ENCODE assay signal across 11 cellular contexts in the genomic region with DNA sequence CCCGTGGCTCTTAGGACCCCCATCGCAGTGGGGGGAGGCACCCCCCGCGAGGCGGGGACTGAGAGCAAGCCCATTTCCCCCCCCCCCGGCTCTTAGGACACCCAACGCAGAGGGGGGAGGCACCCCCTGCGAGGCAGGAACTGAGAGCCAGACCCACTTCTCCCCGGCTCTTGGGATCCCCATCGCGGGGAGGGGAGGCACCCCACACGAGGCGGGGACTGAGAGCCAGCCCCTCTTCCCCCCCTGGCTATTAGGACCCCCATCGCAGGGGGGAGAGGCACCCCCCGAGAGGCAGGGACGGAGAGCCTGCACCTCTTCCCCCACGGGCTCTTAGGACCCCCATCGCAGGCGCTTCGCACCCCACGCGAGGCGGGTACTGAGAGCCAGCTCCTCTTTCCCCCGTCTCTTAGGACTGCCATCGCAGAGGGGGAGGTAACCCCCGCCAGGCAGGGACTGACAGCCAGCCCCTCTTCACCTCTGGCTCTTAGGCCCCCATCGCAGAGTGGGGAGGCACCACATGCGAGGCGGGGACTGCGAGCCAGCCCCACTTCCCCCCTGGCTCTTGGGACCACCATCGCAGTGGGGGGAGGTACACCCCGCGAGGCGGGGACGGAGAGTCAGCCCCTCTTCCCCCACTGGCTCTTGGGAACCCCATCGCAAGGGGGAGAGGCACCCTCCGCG. TPM values are rescaled to one million over a fixed set of nuclear protein-coding genes. Genes with fewer than 3 reads are reported as not detected.
DNase-seq lines count a peak whose midpoint lies in the region; ATAC-seq, FAIRE-seq and TF ChIP-seq lines count a peak whose summit lies in the region.
"Had no signal": no experiment of that assay in that cellular context is flagged by ENCODE, and none has a peak within 500 bp of the region (broad histone marks: within the 10 kb centered on the region; RNA-seq: fewer than 3 reads in every experiment).

No MANE protein-coding gene starts in this region.

- peak; percentile 40 for ATAC-seq in stimulated activated naive CD8-positive, alpha-beta T cell treated with anti-CD3 and anti-CD28 coated beads, Interleukin-15, amount 100 ng/mL, for 72 hours
- no peak for ATAC-seq in stimulated activated naive CD8-positive, alpha-beta T cell treated with anti-CD3 and anti-CD28 coated beads, Interleukin-15, Interleukin-2, amounts not matched to agents 100 U/mL and 50 U/mL, for 24 hours
- ATAC-seq in HG03442 (IDR thresholded peaks at IDR 0.05; ENCODE audit: unreplicated experiment) (no peak), GM18858 (IDR thresholded peaks at IDR 0.05; ENCODE audit: unreplicated experiment) (no peak), GM18907 (IDR thresholded peaks at IDR 0.05; ENCODE audit: unreplicated experiment) (no peak)

- no peak overlapping the region for H3K9ac ChIP-seq in astrocyte (ENCODE audit: low read length)

- H3K36me3 Mint-ChIP-seq in astrocyte (ENCODE audit: low read depth, unreplicated experiment) (no peaks in the 10 kb centered on the region), mesothelial cell of epicardium (no peaks in the 10 kb centered on the region)
- H3K36me3 Mint-ChIP-seq: natural killer cell treated with Interleukin-12 subunit alpha and Interleukin-12 subunit beta and Interleukin-15 and Interleukin-18, amount 100 ng/mL, for 72 hours had no signal

- no peak for FAIRE-seq in astrocyte (lab: Jason Lieb, UNC)

- H3K4me1 Mint-ChIP-seq in stimulated activated naive CD8-positive, alpha-beta T cell treated with anti-CD3 and anti-CD28 coated beads, Interleukin-15, amount 100 ng/mL, for 72 hours: peaks cover 30% of the 10 kb centered on the region
- no peaks in the 10 kb centered on the region for H3K4me1 Mint-ChIP-seq in astrocyte (ENCODE audit: low read depth, unreplicated experiment)
- peaks cover 17% of the 10 kb centered on the region for H3K4me1 Mint-ChIP-seq in mesothelial cell of epicardium

- H3K79me2 ChIP-seq in astrocyte (ENCODE audit: insufficient read depth, low read length): no peaks in the 10 kb centered on the region

- no peaks in the 10 kb centered on the region for H3K9me3 Mint-ChIP-seq in stimulated activated naive CD8-positive, alpha-beta T cell treated with anti-CD3 and anti-CD28 coated beads, Interleukin-15, amount 100 ng/mL, for 72 hours
- no peaks in the 10 kb centered on the region for H3K9me3 Mint-ChIP-seq in astrocyte (ENCODE audit: unreplicated experiment)
- H3K9me3 Mint-ChIP-seq in mesothelial cell of epicardium: no peaks in the 10 kb centered on the region
- H3K9me3 Mint-ChIP-seq: natural killer cell treated with Interleukin-12 subunit alpha and Interleukin-12 subunit beta and Interleukin-15 and Interleukin-18, amount 100 ng/mL, for 72 hours had no signal

- H3K27me3 ChIP-seq in astrocyte (ENCODE audit: insufficient read depth, low read length): peaks cover 10% of the 10 kb centered on the region

- peak overlapping the region; percentile 10 for H2AFZ ChIP-seq in astrocyte (ENCODE audit: low read depth, low read length)

- H3K27ac ChIP-seq in astrocyte (ENCODE audit: low read depth, low read length): no peak overlapping the region

- no peak overlapping the region for H3K4me3 ChIP-seq in astrocyte (ENCODE audit: insufficient read depth, low read depth, low read length)

- H3K27me3 Mint-ChIP-seq in stimulated activated naive CD8-positive, alpha-beta T cell treated with anti-CD3 and anti-CD28 coated beads, Interleukin-15, amount 100 ng/mL, for 72 hours: peaks cover 29% of the 10 kb centered on the region
- H3K27me3 Mint-ChIP-seq in astrocyte (ENCODE audit: low read depth, unreplicated experiment) (peaks cover 10% of the 10 kb centered on the region), mesothelial cell of epicardium (ENCODE audit: low read depth) (peaks cover 18% of the 10 kb centered on the region)

- no peak overlapping the region for H3K27ac Mint-ChIP-seq in stimulated activated naive CD8-positive, alpha-beta T cell treated with anti-CD3 and anti-CD28 coated beads, Interleukin-15, amount 100 ng/mL, for 72 hours
- no peak overlapping the region for H3K27ac Mint-ChIP-seq in astrocyte (ENCODE audit: unreplicated experiment)
- no peak overlapping the region for H3K27ac Mint-ChIP-seq in mesothelial cell of epicardium
- H3K27ac Mint-ChIP-seq: natural killer cell treated with Interleukin-12 subunit alpha and Interleukin-12 subunit beta and Interleukin-15 and Interleukin-18, amount 100 ng/mL, for 72 hours had no signal

- H3K4me1 ChIP-seq in astrocyte (ENCODE audit: insufficient read depth, low read length): peaks cover 4% of the 10 kb centered on the region

- no peak for DNase-seq in stimulated activated naive CD8-positive, alpha-beta T cell treated with anti-CD3 and anti-CD28 coated beads, Interleukin-15, amount 100 ng/mL, for 72 hours
- DNase-seq in stimulated activated naive CD8-positive, alpha-beta T cell treated with anti-CD3 and anti-CD28 coated beads, Interleukin-15, Interleukin-2, amounts not matched to agents 100 U/mL and 50 U/mL, for 24 hours: no peak
- DNase-seq in astrocyte (ENCODE audit: low read depth): no peak
- DNase-seq in mesothelial cell of epicardium (ENCODE audit: low spot score in 2 of 2, unreplicated experiment in 2 of 2): no peak
- DNase-seq in activated CD8-positive, alpha-beta memory T cell treated with anti-CD3 and anti-CD28 coated beads for 24 hours: no peak
- DNase-seq: activated CD4-positive, alpha-beta T cell treated with anti-CD3 and anti-CD28 coated beads, Interleukin-2, amount 50 U/mL, for 4 hours; anterior cingulate cortex had no signal

- H3K4me3 Mint-ChIP-seq in stimulated activated naive CD8-positive, alpha-beta T cell treated with anti-CD3 and anti-CD28 coated beads, Interleukin-15, amount 100 ng/mL, for 72 hours: peak overlapping the region; percentile 73 to 86
- H3K4me3 Mint-ChIP-seq in astrocyte (ENCODE audit: unreplicated experiment) (no peak overlapping the region), mesothelial cell of epicardium (peak overlapping the region; percentile 70)

- H3K36me3 ChIP-seq in astrocyte (ENCODE audit: insufficient read depth, low read length): no peaks in the 10 kb centered on the region

- no peaks in the 10 kb centered on the region for H4K20me1 ChIP-seq in astrocyte (ENCODE audit: insufficient read depth, low read length)

- TF ChIP-seq CTCF in astrocyte (IDR thresholded peaks at IDR 0.05; ENCODE audit: insufficient read depth, low read depth, low read length) (no peak), mesothelial cell of epicardium (IDR thresholded peaks at IDR 0.05; ENCODE audit: unreplicated experiment) (no peak)

- H3K4me2 ChIP-seq in astrocyte (ENCODE audit: low read length): no peak overlapping the region

- H3K9me3 ChIP-seq in astrocyte (ENCODE audit: insufficient read depth, low read depth, low read length): no peaks in the 10 kb centered on the region

RNA-seq across cellular contexts. Expression of a gene that starts 46.0 kb away (rescaled TPM):
- total RNA-seq in astrocyte: 8.2 and 12.8 TPM in 2 replicates
- 104 to 114 TPM (median 105 TPM) in 3 replicates for total RNA-seq in mesothelial cell of epicardium
